8 cellular contexts compared by ENCODE assay signal in the genomic region with DNA sequence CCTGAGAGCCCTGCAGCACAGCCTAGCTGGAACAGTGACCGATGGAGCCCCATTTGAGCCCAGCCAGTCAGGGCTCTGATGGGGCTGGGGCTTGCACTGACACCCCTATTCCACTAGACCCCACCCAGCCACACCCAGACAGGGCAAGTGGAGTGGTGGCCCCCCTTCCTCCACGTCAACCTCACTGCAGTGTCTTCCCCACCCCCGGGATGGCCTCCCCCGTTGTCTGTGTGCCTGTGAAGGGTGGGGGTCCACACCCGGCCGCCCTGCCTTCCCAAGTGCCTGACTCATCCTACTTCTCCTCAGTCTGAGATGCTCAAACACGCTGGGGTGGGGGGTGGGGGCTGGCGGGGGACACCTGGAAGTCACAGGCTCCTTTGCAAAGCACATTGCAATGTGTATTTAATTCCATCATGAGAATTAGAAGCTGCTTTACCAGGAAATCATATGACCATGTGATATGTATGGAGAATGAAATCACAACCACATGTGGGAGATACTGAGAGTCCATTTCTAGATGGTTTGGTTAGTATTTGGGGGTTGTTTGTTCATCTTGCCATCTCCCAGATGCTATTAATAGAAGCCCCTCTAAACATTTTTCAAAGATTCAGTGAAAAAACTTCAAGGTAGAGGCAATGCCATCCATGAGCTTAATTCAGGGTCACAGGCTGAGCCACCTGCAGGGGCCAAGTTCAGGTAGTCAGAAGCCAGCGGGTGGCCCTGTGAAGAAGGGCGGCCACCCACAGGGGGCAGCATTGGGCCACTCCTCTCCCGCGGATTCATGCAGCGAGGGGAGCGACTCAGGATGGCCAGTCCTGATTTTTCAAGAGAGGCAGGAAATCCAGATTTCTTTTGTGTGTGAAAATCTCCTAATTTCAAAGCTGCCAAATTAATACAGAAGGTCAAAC. TPM values are rescaled to one million over a fixed set of nuclear protein-coding genes. Genes with fewer than 3 reads are reported as not detected.
DNase-seq lines count a peak whose midpoint lies in the region; ATAC-seq and TF ChIP-seq lines count a peak whose summit lies in the region.

No MANE protein-coding gene starts in this region.

- no peaks in the 10 kb centered on the region for H3K36me3 Mint-ChIP-seq in activated CD4-positive, alpha-beta T cell treated with anti-CD3 and anti-CD28 coated beads, Interleukin-2, amount 10 ng/mL, durations not matched to agents 24 days and 14 days (ENCODE audit: low read depth)

- H3K9me3 Mint-ChIP-seq in activated CD4-positive, alpha-beta T cell treated with anti-CD3 and anti-CD28 coated beads, Interleukin-2, amount 10 ng/mL, durations not matched to agents 24 days and 14 days = no peaks in the 10 kb centered on the region

- WGBS in ectodermal cell, 2 experiments = 37 to 40% methylated on average over 13 to 14 of the region's 14 CpGs

- peak overlapping the region; percentile 28 for H3K4me3 ChIP-seq in ectodermal cell (ENCODE audit: insufficient read depth, low read depth, low read length)

- no peak for DNase-seq in AG09319 (ENCODE audit: extremely low read depth, low read depth)
- DNase-seq in NCI-H1105 treated with DMSO at 0.1 percent for 48 hours (lab: John Stamatoyannopoulos, UW) = peak; percentile 47
- peak; percentile 88 for DNase-seq in activated CD4-positive, alpha-beta T cell treated with anti-CD3 and anti-CD28 coated beads, Interleukin-2, amount 10 ng/mL, durations not matched to agents 24 days and 14 days
- peak; percentile 58 for DNase-seq in medulla oblongata (ENCODE audit: extremely low spot score)
- DNase-seq in stimulated activated CD8-positive, alpha-beta memory T cell treated with anti-CD3 and anti-CD28 coated beads, Interleukin-7, amount 100 ng/mL, for 24 hours (ENCODE audit: low read depth) = peak; percentile 44

- TF ChIP-seq CTCF in AG09319 (IDR thresholded peaks at IDR 0.05; ENCODE audit: low read depth, low read length) = peak; percentile 95

- no peaks in the 10 kb centered on the region for H3K27me3 Mint-ChIP-seq in activated CD4-positive, alpha-beta T cell treated with anti-CD3 and anti-CD28 coated beads, Interleukin-2, amount 10 ng/mL, durations not matched to agents 24 days and 14 days

- no peak overlapping the region for H3K27ac Mint-ChIP-seq in activated CD4-positive, alpha-beta T cell treated with anti-CD3 and anti-CD28 coated beads, Interleukin-2, amount 10 ng/mL, durations not matched to agents 24 days and 14 days

- no peaks in the 10 kb centered on the region for H3K36me3 ChIP-seq in ectodermal cell (ENCODE audit: control insufficient read depth, insufficient read depth, low read length)

- no peak overlapping the region for H3K27ac ChIP-seq in ectodermal cell (ENCODE audit: insufficient read depth, low read depth, low read length, poor library complexity, severe bottlenecking)

- no peaks in the 10 kb centered on the region for H3K4me1 Mint-ChIP-seq in activated CD4-positive, alpha-beta T cell treated with anti-CD3 and anti-CD28 coated beads, Interleukin-2, amount 10 ng/mL, durations not matched to agents 24 days and 14 days

- H3K27me3 ChIP-seq in ectodermal cell (ENCODE audit: control insufficient read depth, insufficient read depth, low read length, poor library complexity, severe bottlenecking) = no peaks in the 10 kb centered on the region

- no peaks in the 10 kb centered on the region for H3K9me3 ChIP-seq in ectodermal cell (ENCODE audit: control insufficient read depth, low read length)

- peak; percentile 57 for ATAC-seq in GM18909 (IDR thresholded peaks at IDR 0.05; ENCODE audit: poor library complexity, unreplicated experiment)
- no peak for ATAC-seq in GM18907 (IDR thresholded peaks at IDR 0.05; ENCODE audit: unreplicated experiment)

- H3K4me3 Mint-ChIP-seq in activated CD4-positive, alpha-beta T cell treated with anti-CD3 and anti-CD28 coated beads, Interleukin-2, amount 10 ng/mL, durations not matched to agents 24 days and 14 days = no peak overlapping the region

- no peaks in the 10 kb centered on the region for H3K4me1 ChIP-seq in ectodermal cell (ENCODE audit: control insufficient read depth, insufficient read depth, low read length)

- intact Hi-C loops in activated CD4-positive, alpha-beta T cell treated with anti-CD3 and anti-CD28 coated beads, Interleukin-2, amount 10 ng/mL, durations not matched to agents 24 days and 14 days (cut with micrococcal nuclease) = loop anchor here (1.0 to 5.0 kb wide), 2 partner anchors 54 to 74 kb away; no protein-coding TSS in a partner anchor

RNA-seq across cellular contexts. Expression of a gene that starts 22.7 kb away (rescaled TPM):
- total RNA-seq in activated CD4-positive, alpha-beta T cell treated with anti-CD3 and anti-CD28 coated beads, Interleukin-2, amount 10 ng/mL, durations not matched to agents 24 days and 14 days = 45.5 and 46.0 TPM in 2 replicates
- polyA plus RNA-seq in ectodermal cell (2013, experiment 1 of 4) = 25.1 TPM
- 26.5 TPM for polyA plus RNA-seq in ectodermal cell (2013, experiment 2 of 4)
- 20.1 TPM for polyA plus RNA-seq in ectodermal cell (2013, experiment 3 of 4)
- 19.6 TPM for polyA plus RNA-seq in ectodermal cell (2013, experiment 4 of 4)

RNA-seq across cellular contexts. Expression of a gene that starts 38.3 kb away (rescaled TPM):
- total RNA-seq in activated CD4-positive, alpha-beta T cell treated with anti-CD3 and anti-CD28 coated beads, Interleukin-2, amount 10 ng/mL, durations not matched to agents 24 days and 14 days = not detected in 2 replicates
- polyA plus RNA-seq in ectodermal cell (2013, experiment 1 of 4) = 0.80 TPM
- 1.1 TPM for polyA plus RNA-seq in ectodermal cell (2013, experiment 2 of 4)
- 0.80 TPM for polyA plus RNA-seq in ectodermal cell (2013, experiment 3 of 4)
- 1.1 TPM for polyA plus RNA-seq in ectodermal cell (2013, experiment 4 of 4)

RNA-seq across cellular contexts. Expression of a gene that starts 41.3 kb away (rescaled TPM):
- total RNA-seq in activated CD4-positive, alpha-beta T cell treated with anti-CD3 and anti-CD28 coated beads, Interleukin-2, amount 10 ng/mL, durations not matched to agents 24 days and 14 days = 0.07 TPM in 1 of 2 replicates, not detected in the other
- 19.7 TPM for polyA plus RNA-seq in ectodermal cell (2013, experiment 1 of 4)
- 20.8 TPM for polyA plus RNA-seq in ectodermal cell (2013, experiment 2 of 4)
- 19.4 TPM for polyA plus RNA-seq in ectodermal cell (2013, experiment 3 of 4)
- 25.0 TPM for polyA plus RNA-seq in ectodermal cell (2013, experiment 4 of 4)

RNA-seq across cellular contexts. Expression of a gene that starts 57.8 kb away (rescaled TPM):
- total RNA-seq in activated CD4-positive, alpha-beta T cell treated with anti-CD3 and anti-CD28 coated beads, Interleukin-2, amount 10 ng/mL, durations not matched to agents 24 days and 14 days = not detected in 2 replicates
- 0.65 TPM for polyA plus RNA-seq in ectodermal cell (2013, experiment 1 of 4)
- 0.57 TPM for polyA plus RNA-seq in ectodermal cell (2013, experiment 2 of 4)
- polyA plus RNA-seq in ectodermal cell (2013, experiment 3 of 4) = 1.0 TPM
- 0.45 TPM for polyA plus RNA-seq in ectodermal cell (2013, experiment 4 of 4)
